ENCODE assay signal across 8 cellular contexts in genomic region chr5:177367323-177367848, GRCh38. TPM values are rescaled to one million over a fixed set of nuclear protein-coding genes. Genes with fewer than 3 reads are reported as not detected.
A peak's percentile ranks its signal among the peaks of the same experiment; 100 is the strongest.
DNase-seq lines count a peak whose midpoint lies in the region; ATAC-seq and TF ChIP-seq lines count a peak whose summit lies in the region.
"Had no signal": no experiment of that assay in that cellular context is flagged by ENCODE, and none has a peak within 500 bp of the region (broad histone marks: within the 10 kb centered on the region; RNA-seq: fewer than 3 reads in every experiment).

No MANE protein-coding gene starts in this region.

- peaks cover 5% of the 10 kb centered on the region for H3K4me1 ChIP-seq in fibroblast of lung (ENCODE audit: control insufficient read depth, extremely low read depth, insufficient read depth, low read length)
- peaks cover 13 to 35% of the 10 kb centered on the region in 2 donors for H3K4me1 ChIP-seq in muscle layer of duodenum (ENCODE audit: control insufficient read depth in 1 of 2, insufficient read depth in 2 of 2, low read length in 2 of 2)

- peak overlapping the region; percentile 2 for H3K9ac ChIP-seq in fibroblast of lung (ENCODE audit: insufficient read depth, low read length)

- H3K36me3 ChIP-seq in fibroblast of lung (ENCODE audit: control insufficient read depth, insufficient read depth, low read length) (no peaks in the 10 kb centered on the region), muscle layer of duodenum (ENCODE audit: control insufficient read depth in 1 of 2, insufficient read depth in 2 of 2, low read length in 2 of 2) (no peaks in the 10 kb centered on the region)

- H4K20me1 ChIP-seq in fibroblast of lung (ENCODE audit: control insufficient read depth, extremely low read depth, insufficient read depth, low read length): no peaks in the 10 kb centered on the region

- POLR2A ChIA-PET in RWPE1 (lab: Yijun Ruan, JAX; ENCODE audit: low non-redundant PET): no interaction called here
- POLR2A ChIA-PET in T-cell (lab: Charles Lee): no interaction called here

- H3K27ac Mint-ChIP-seq in type B pancreatic cell (peak overlapping the region; percentile 92), T-cell (no peak overlapping the region)
- H3K27ac Mint-ChIP-seq: activated naive CD8-positive, alpha-beta T cell treated with anti-CD3 and anti-CD28 coated beads, Interleukin-2, amount 10 ng/mL, durations not matched to agents 7 days and 5 days had no signal

- ATAC-seq in T-cell (replicated peaks in 1 of 4): no peak

- H3K27ac ChIP-seq in RWPE1 (peak overlapping the region; percentile 89), fibroblast of lung (ENCODE audit: insufficient read depth, low read length) (no peak overlapping the region), muscle layer of duodenum (ENCODE audit: low read length) (no peak overlapping the region)

- H3K4me1 Mint-ChIP-seq in type B pancreatic cell (ENCODE audit: unreplicated experiment): peaks cover 21% of the 10 kb centered on the region
- peaks cover 38 to 73% (median 66%) of the 10 kb centered on the region in 3 donors for H3K4me1 Mint-ChIP-seq in T-cell

- H3K9me3 ChIP-seq in fibroblast of lung (ENCODE audit: control insufficient read depth, insufficient read depth, low read depth, low read length) (no peaks in the 10 kb centered on the region), muscle layer of duodenum (ENCODE audit: control insufficient read depth in 1 of 2, low read length in 2 of 2) (no peaks in the 10 kb centered on the region)

- H3K9me3 Mint-ChIP-seq in type B pancreatic cell (no peaks in the 10 kb centered on the region), T-cell (no peaks in the 10 kb centered on the region)
- H3K9me3 Mint-ChIP-seq: activated naive CD8-positive, alpha-beta T cell treated with anti-CD3 and anti-CD28 coated beads, Interleukin-2, amount 10 ng/mL, durations not matched to agents 7 days and 5 days had no signal

- H3K4me3 ChIP-seq in fibroblast of lung (replicated peaks in 1 of 4; ENCODE audit: control extremely low read depth in 1 of 4, insufficient read depth in 1 of 4, low read depth in 3 of 4, low read length in 4 of 4) (peak overlapping the region; percentile 17 to 54 (median 48)), muscle layer of duodenum (ENCODE audit: low read depth in 1 of 2, low read length in 2 of 2) (peak overlapping the region; percentile 33 to 65)

- peak overlapping the region; percentile 86 for H2AFZ ChIP-seq in fibroblast of lung (ENCODE audit: low read length)

- DNase-seq in RWPE1 (ENCODE audit: low spot score): no peak
- DNase-seq in fibroblast of lung (ENCODE audit: low read depth in 2 of 2): no peak
- no peak for DNase-seq in type B pancreatic cell (ENCODE audit: extremely low spot score, unreplicated experiment)
- no peak for DNase-seq in T-cell
- DNase-seq in OCI-M2 (lab: John Stamatoyannopoulos, UW; ENCODE audit: unreplicated experiment): no peak
- no peak for DNase-seq in DMS114 treated with DMSO at 0.1 percent for 48 hours (lab: John Stamatoyannopoulos, UW; ENCODE audit: unreplicated experiment)
- DNase-seq: activated naive CD8-positive, alpha-beta T cell treated with anti-CD3 and anti-CD28 coated beads, Interleukin-2, amount 10 ng/mL, durations not matched to agents 7 days and 5 days had no signal

- H3K27me3 Mint-ChIP-seq in type B pancreatic cell (peaks cover 6% of the 10 kb centered on the region), T-cell (no peaks in the 10 kb centered on the region)
- H3K27me3 Mint-ChIP-seq: activated naive CD8-positive, alpha-beta T cell treated with anti-CD3 and anti-CD28 coated beads, Interleukin-2, amount 10 ng/mL, durations not matched to agents 7 days and 5 days had no signal

- H3K4me3 Mint-ChIP-seq in type B pancreatic cell (peak overlapping the region; percentile 95), T-cell (no peak overlapping the region)
- H3K4me3 Mint-ChIP-seq: activated naive CD8-positive, alpha-beta T cell treated with anti-CD3 and anti-CD28 coated beads, Interleukin-2, amount 10 ng/mL, durations not matched to agents 7 days and 5 days had no signal

- CTCF ChIA-PET in RWPE1 (lab: Yijun Ruan, JAX) (interaction anchor here (0.5 to 0.7 kb wide), 2 partner anchors 203 to 1193 kb away, joined by 3 read pairs; no protein-coding TSS in a partner anchor), T-cell (lab: Charles Lee) (no interaction called here)

- H3K27me3 ChIP-seq in fibroblast of lung (ENCODE audit: control insufficient read depth, insufficient read depth, low read length): no peaks in the 10 kb centered on the region
- H3K27me3 ChIP-seq in muscle layer of duodenum (ENCODE audit: low read depth, low read length): no peaks in the 10 kb centered on the region

- H3K79me2 ChIP-seq in fibroblast of lung (ENCODE audit: control insufficient read depth, insufficient read depth, low read length): no peaks in the 10 kb centered on the region

- no peaks in the 10 kb centered on the region for H3K36me3 Mint-ChIP-seq in type B pancreatic cell
- peaks cover 19% of the 10 kb centered on the region for H3K36me3 Mint-ChIP-seq in T-cell

- H3K4me2 ChIP-seq in fibroblast of lung (ENCODE audit: extremely low read depth, insufficient read depth, low read length): peak overlapping the region; percentile 80

- TF ChIP-seq CTCF in RWPE1 (conservative IDR thresholded peaks at IDR 0.05; ENCODE audit: low read depth) (no peak), fibroblast of lung (conservative IDR thresholded peaks at IDR 0.05 in 1 of 2, IDR thresholded peaks at IDR 0.05 in 1 of 2; ENCODE audit: low read depth in 1 of 2, low read length in 2 of 2) (peak in 1 of 2 donors; percentile 10), type B pancreatic cell (conservative IDR thresholded peaks at IDR 0.05) (no peak)

RNA-seq across cellular contexts. Expression of gene RGS14, which starts 9.7 kb away (rescaled TPM):
- total RNA-seq in fibroblast of lung: 2.6 and 4.1 TPM in 2 replicates
- polyA plus RNA-seq in fibroblast of lung: 2.5 and 3.1 TPM in 2 replicates
- 3.1 and 4.2 TPM in 2 replicates for polyA plus RNA-seq in fibroblast of lung (2012)
- polyA minus RNA-seq in fibroblast of lung (ENCODE audit: low replicate concordance): 1.8 and 4.3 TPM in 2 replicates
- total RNA-seq in type B pancreatic cell (ENCODE audit: low replicate concordance): 8.9 and 16.6 TPM in 2 replicates
- 100 to 1,000 TPM in 3 of 5 donors, 10 to 100 TPM in 2; 85.7 to 209 (median 195) TPM for total RNA-seq in T-cell

RNA-seq across cellular contexts. Expression of gene LMAN2, which starts 15.9 kb away (rescaled TPM):
- total RNA-seq in fibroblast of lung (294 and 396 TPM in 2 replicates), type B pancreatic cell (ENCODE audit: low replicate concordance) (102 and 129 TPM in 2 replicates), T-cell (100 to 1,000 TPM in 3 of 5 donors, 10 to 100 TPM in 2; 67.2 to 122 (median 106) TPM)
- 145 and 221 TPM in 2 replicates for polyA plus RNA-seq in fibroblast of lung
- polyA plus RNA-seq in fibroblast of lung (2012): 183 and 234 TPM in 2 replicates
- polyA minus RNA-seq in fibroblast of lung (ENCODE audit: low replicate concordance): 331 and 337 TPM in 2 replicates

RNA-seq across cellular contexts. Expression of gene SLC34A1, which starts 16.8 kb away (rescaled TPM):
- not detected in 2 replicates for total RNA-seq in fibroblast of lung
- polyA plus RNA-seq in fibroblast of lung: not detected in 2 replicates
- not detected in 2 replicates for polyA plus RNA-seq in fibroblast of lung (2012)
- not detected in 2 replicates for polyA minus RNA-seq in fibroblast of lung (ENCODE audit: low replicate concordance)
- 0.12 and 0.22 TPM in 2 replicates for total RNA-seq in type B pancreatic cell (ENCODE audit: low replicate concordance)
- under 1 TPM in 3 of 5 donors, not detected in 2; 0.13 to 0.18 (median 0.16) TPM for total RNA-seq in T-cell

RNA-seq across cellular contexts. Expression of gene PFN3, which starts 33.1 kb away (rescaled TPM):
- total RNA-seq in fibroblast of lung: not detected in 2 replicates
- not detected in 2 replicates for polyA plus RNA-seq in fibroblast of lung
- not detected in 2 replicates for polyA plus RNA-seq in fibroblast of lung (2012)
- polyA minus RNA-seq in fibroblast of lung (ENCODE audit: low replicate concordance): not detected in 2 replicates
- total RNA-seq in type B pancreatic cell (ENCODE audit: low replicate concordance): not detected in 2 replicates
- total RNA-seq in T-cell: not detected
- total RNA-seq: activated naive CD8-positive, alpha-beta T cell treated with anti-CD3 and anti-CD28 coated beads, Interleukin-2, amount 10 ng/mL, durations not matched to agents 7 days and 5 days had no signal

RNA-seq across cellular contexts. Expression of gene F12, which starts 42.0 kb away (rescaled TPM):
- under 0.01 and 0.50 TPM in 2 replicates for total RNA-seq in fibroblast of lung
- polyA plus RNA-seq in fibroblast of lung: 0.10 and 0.19 TPM in 2 replicates
- polyA plus RNA-seq in fibroblast of lung (2012): 0.35 and 0.46 TPM in 2 replicates
- polyA minus RNA-seq in fibroblast of lung (ENCODE audit: low replicate concordance): not detected in 2 replicates
- 3.2 and 5.7 TPM in 2 replicates for total RNA-seq in type B pancreatic cell (ENCODE audit: low replicate concordance)
- total RNA-seq in T-cell: under 1 TPM in 4 of 5 donors, not detected in 1; 0.28 to 0.98 (median 0.42) TPM
